ENCODE assay signal across 8 cellular contexts in genomic region chr11:14644396-14645246, GRCh38. TPM values are rescaled to one million over a fixed set of nuclear protein-coding genes. Genes with fewer than 3 reads are reported as not detected.
DNase-seq lines count a peak whose midpoint lies in the region; ATAC-seq, FAIRE-seq and TF ChIP-seq lines count a peak whose summit lies in the region.

No MANE protein-coding gene starts in this region.

- H3K4me3 ChIP-seq in A549, result peak overlapping the region; percentile 63
- no peak overlapping the region for H3K4me3 ChIP-seq in OCI-LY7 (ENCODE audit: low read depth, low read length, poor library complexity, severe bottlenecking)
- H3K4me3 ChIP-seq in ovary, result peak overlapping the region; percentile 42

- WGBS in A549 (ENCODE audit: missing lambda C conversion rate), result 2% methylated on average over 21 of the region's 56 CpGs
- 0 to 1% (median 1%) methylated on average over 46 to 56 of the region's 56 CpGs for WGBS in ovary, 3 donors

- POLR2A ChIA-PET in A549 (lab: Yijun Ruan, JAX), result interaction anchor here (0.6 to 2.2 kb wide), 7 partner anchors 28 to 1306 kb away, joined by 3 to 9 read pairs (median 5); partner anchors contain the start of genes CYP2R1 and PSMA1
- POLR2A ChIA-PET in OCI-LY7 (lab: Charles Lee), result interaction anchor here (0.6 to 0.7 kb wide), 3 partner anchors 23 to 145 kb away, joined by 3 to 5 read pairs (median 5); no protein-coding TSS in a partner anchor

- TF ChIP-seq POLR2A in A549 (IDR thresholded peaks at IDR 0.05; ENCODE audit: low read length) (no peak), ovary (IDR thresholded peaks at IDR 0.05) (no peak)

- H3K4me1 ChIP-seq in A549 (0 out of 3 replicates have a peak, but pooled peaks cover 18% of the 10 kb centered on the region), OCI-LY7 (ENCODE audit: insufficient read depth, low read length, poor library complexity, severe bottlenecking) (no peaks in the 10 kb centered on the region), ovary (ENCODE audit: insufficient read depth) (peaks cover 4% of the 10 kb centered on the region)

- H2AFZ ChIP-seq in OCI-LY7 (ENCODE audit: low read length), result no peak overlapping the region

- no peaks in the 10 kb centered on the region for H4K20me1 ChIP-seq in OCI-LY7 (ENCODE audit: insufficient read depth, low read length)

- FAIRE-seq in A549 (lab: Jason Lieb, UNC), result no peak
- no peak for FAIRE-seq in frontal cortex (lab: Jason Lieb, UNC)

- intact Hi-C loops in OCI-LY7 (cut with micrococcal nuclease; ENCODE audit: unreplicated experiment), result no loop called here
- intact Hi-C loops in ovary (cut with DNase I), result no loop called here

- H3K9me3 ChIP-seq in A549, result no peaks in the 10 kb centered on the region
- no peaks in the 10 kb centered on the region for H3K9me3 ChIP-seq in OCI-LY7 (ENCODE audit: low read length)
- H3K9me3 ChIP-seq in ovary, result no peaks in the 10 kb centered on the region

- CTCF ChIA-PET in A549 (lab: Yijun Ruan, JAX) (interaction anchor here (0.6 to 1.4 kb wide), 9 partner anchors 10 to 427 kb away, joined by 3 to 6 read pairs (median 3); partner anchors contain the start of gene PSMA1), OCI-LY7 (lab: Charles Lee; ENCODE audit: unreplicated experiment) (no interaction called here)

- TF ChIP-seq RAD21 in A549 (conservative IDR thresholded peaks at IDR 0.05 in 1 of 2, IDR thresholded peaks at IDR 0.05 in 1 of 2), result no peak

- peak; percentile 28 for DNase-seq in A549 (ENCODE audit: low read depth in 1 of 2, low spot score in 1 of 2)
- no peak for DNase-seq in OCI-LY7 (ENCODE audit: low spot score)
- DNase-seq in activated effector memory CD4-positive, alpha-beta T cell treated with Interleukin-2 at 50 U/mL for 16 hours, result peak; percentile 33
- peak; percentile 19 to 38 for DNase-seq in frontal cortex (ENCODE audit: low spot score in 2 of 2)
- peak in 3 of 5 donors; percentile 8 to 48 (median 15) for DNase-seq in ovary
- no peak for DNase-seq in DMS153 treated with DMSO at 0.1 percent for 48 hours (lab: John Stamatoyannopoulos, UW; ENCODE audit: unreplicated experiment)

- no peaks in the 10 kb centered on the region for H3K9me2 ChIP-seq in OCI-LY7 (ENCODE audit: insufficient read depth, low read length)

- H3K27ac ChIP-seq in A549 (peak overlapping the region; percentile 79 to 89), OCI-LY7 (ENCODE audit: low read depth, low read length, poor library complexity, severe bottlenecking) (no peak overlapping the region), ovary (no peak overlapping the region)

- H3K36me3 ChIP-seq in OCI-LY7 (ENCODE audit: insufficient read depth, low read length) (no peaks in the 10 kb centered on the region), ovary (no peaks in the 10 kb centered on the region)

- BruUV-seq in OCI-LY7 (replicated peaks; lab: Mats Ljungman, UMichigan), result no TSS peak

- no peaks in the 10 kb centered on the region for H3K79me2 ChIP-seq in OCI-LY7 (ENCODE audit: insufficient read depth, low read depth, low read length)

- H3K27me3 ChIP-seq in ovary, result no peaks in the 10 kb centered on the region

- TF ChIP-seq EP300 in A549 (IDR thresholded peaks at IDR 0.05) (no peak), ovary (IDR thresholded peaks at IDR 0.05) (no peak)

- H3K4me2 ChIP-seq in A549, result peak overlapping the region; percentile 87
- H3K4me2 ChIP-seq in OCI-LY7 (ENCODE audit: low read length), result peak overlapping the region; percentile 29; the same call in 1 of the 2 replicates

- ATAC-seq in A549 (peak; percentile 68 to 78), GM18517 (IDR thresholded peaks at IDR 0.05; ENCODE audit: unreplicated experiment) (peak; percentile 50), HG03060 (IDR thresholded peaks at IDR 0.05; ENCODE audit: low read depth, unreplicated experiment) (peak; percentile 23)

- TF ChIP-seq CTCF in A549 (IDR thresholded peaks at IDR 0.05) (no peak; the same call in 2 of the 3 replicates), OCI-LY7 (conservative IDR thresholded peaks at IDR 0.05; ENCODE audit: low read length) (no peak), ovary (IDR thresholded peaks at IDR 0.05) (no peak)

TF ChIP-seq in A549, 52 proteins besides CTCF, POLR2A, EP300 and RAD21:
- TF ChIP-seq ZNF302 (CRISPR knock-in tag; IDR thresholded peaks at IDR 0.05) (no peak), ZC3H11A (IDR thresholded peaks at IDR 0.05) (no peak), CBX8 (IDR thresholded peaks at IDR 0.05) (no peak), BCL3 (IDR thresholded peaks at IDR 0.05) (no peak), ELK1 (IDR thresholded peaks at IDR 0.05; ENCODE audit: low read depth, low read length) (no peak), RFX5 (IDR thresholded peaks at IDR 0.05) (no peak), MAFK (IDR thresholded peaks at IDR 0.05; ENCODE audit: partially characterized antibody) (no peak), GATA3 (IDR thresholded peaks at IDR 0.05; ENCODE audit: borderline replicate concordance) (no peak), HOXB5 (CRISPR knock-in tag; IDR thresholded peaks at IDR 0.05) (no peak), RCOR1 (IDR thresholded peaks at IDR 0.05; ENCODE audit: low read depth, low read length) (no peak), EHF (CRISPR knock-in tag; IDR thresholded peaks at IDR 0.05) (no peak), SMC3 (IDR thresholded peaks at IDR 0.05) (no peak), USF2 (IDR thresholded peaks at IDR 0.05) (no peak), HOXB13 (CRISPR knock-in tag; IDR thresholded peaks at IDR 0.05; ENCODE audit: low read depth) (no peak), RNF2 (IDR thresholded peaks at IDR 0.05; ENCODE audit: borderline replicate concordance, low read depth) (no peak), JUNB (IDR thresholded peaks at IDR 0.05) (no peak), HDAC2 (IDR thresholded peaks at IDR 0.05) (no peak), SREBF2 (IDR thresholded peaks at IDR 0.05) (no peak)
TF ChIP-seq in A549: peak in this region for 0.

RNA-seq across cellular contexts. Expression of gene PDE3B, which starts 1.0 kb away (rescaled TPM):
- 2.6 and 2.9 TPM in 2 replicates for polyA plus RNA-seq in A549 (2011; rRNA removed)
- 0.67 and 1.0 TPM in 2 replicates for polyA plus RNA-seq in A549 (2012; cell fraction: cytosol; rRNA removed)
- 1.1 and 1.4 TPM in 2 replicates for polyA plus RNA-seq in A549 (2012; cell fraction: nucleus; rRNA removed)
- 2.3 to 2.4 TPM (median 2.4 TPM) in 3 replicates for polyA plus RNA-seq in A549 (2017; fragmentation: RNase III; extraction: RNeasy Plus Mini Kit Qiagen cat#74134 plus additional on column Dnase treatment)
- polyA minus RNA-seq in A549 (2011; rRNA and poly(A)+ RNA removed), result 2.8 and 3.5 TPM in 2 replicates
- not detected in 2 replicates for total RNA-seq in OCI-LY7 (2014; rRNA removed; shearing (Covaris generic))
- total RNA-seq in OCI-LY7 (2022), result not detected in 2 replicates
- 20.4 TPM for total RNA-seq in frontal cortex
- total RNA-seq in ovary, result 1 to 10 TPM in 5 of 7 donors, under 1 TPM in 2; 0.51 to 5.9 (median 2.1) TPM
- under 1 TPM; 0.13 to 0.98 TPM for polyA plus RNA-seq in ovary

Comparison
In these comparisons a context has a peak if more than half of its experiments do, and no peak if none do; other contexts are left out.
1. ATAC-seq: peak in every context shown above with its lines; median percentile 73 in A549; 50 in GM18517; 23 in HG03060.
2. DNase-seq: peak in A549 (2 of 2), activated effector memory CD4-positive, alpha-beta T cell treated with Interleukin-2 at 50 U/mL for 16 hours (single experiment), frontal cortex (2 of 2) and ovary (3 of 5); none in OCI-LY7 (single experiment) and DMS153 treated with DMSO at 0.1 percent for 48 hours (single experiment).
3. H3K27ac ChIP-seq: peak in A549 (2 of 2); none in OCI-LY7 (single experiment) and ovary (0 of 2).